Comparison of ENCODE assay signal across 13 cellular contexts in the genomic region with DNA sequence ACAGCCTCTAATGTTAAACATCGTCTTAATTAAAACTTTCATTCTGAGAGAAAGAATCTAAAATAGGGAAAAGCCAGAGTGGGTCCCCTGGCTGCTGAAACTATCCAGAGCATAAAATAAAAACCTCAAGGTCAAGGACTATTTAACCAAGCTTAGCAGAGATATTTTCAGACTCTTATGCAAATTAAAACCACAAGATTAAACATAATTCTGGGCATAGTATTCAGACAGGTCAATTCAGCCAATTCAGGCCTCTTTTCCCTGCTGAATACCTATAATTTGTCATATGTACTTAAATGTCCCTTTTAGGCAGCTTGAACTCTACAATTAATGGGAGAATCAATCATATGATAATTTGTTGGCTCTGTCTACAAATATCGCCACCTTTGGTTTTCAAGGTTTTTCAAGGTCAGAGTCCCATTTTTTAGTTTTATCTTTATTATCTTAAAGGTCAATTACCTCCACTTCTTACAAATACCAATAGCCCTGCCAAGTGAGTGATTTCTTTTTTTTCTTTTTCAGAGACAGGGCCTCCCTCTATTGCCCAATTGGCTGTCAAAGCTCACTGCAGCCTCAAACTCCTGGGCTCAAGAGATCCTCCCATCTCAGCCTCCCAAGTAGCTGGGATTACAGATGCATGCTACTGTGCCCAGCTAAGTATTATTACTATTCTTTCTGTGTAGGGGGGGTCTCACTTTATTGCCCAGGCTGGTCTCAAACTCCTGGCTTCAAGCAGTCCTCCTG.
A peak's percentile ranks its signal among the peaks of the same experiment; 100 is the strongest.
DNase-seq lines count a peak whose midpoint lies in the region; ATAC-seq, FAIRE-seq and TF ChIP-seq lines count a peak whose summit lies in the region.
"Had no signal": no experiment of that assay in that cellular context is flagged by ENCODE, and none has a peak within 500 bp of the region (broad histone marks: within the 10 kb centered on the region; RNA-seq: fewer than 3 reads in every experiment).

No MANE protein-coding gene starts in this region.

- H3K4me3 ChIP-seq in DOHH2 (ENCODE audit: low read length) (no peak overlapping the region), fibroblast of lung (replicated peaks in 1 of 4; ENCODE audit: control extremely low read depth in 1 of 4, insufficient read depth in 1 of 4, low read depth in 3 of 4, low read length in 4 of 4) (no peak overlapping the region), gastroesophageal sphincter (no peak overlapping the region)
- H3K4me3 ChIP-seq: tibial artery had no signal

- TF ChIP-seq CTCF in DOHH2 (IDR thresholded peaks at IDR 0.05; ENCODE audit: low read depth, low read length, poor library complexity, severe bottlenecking), result no peak
- no peak for TF ChIP-seq CTCF in fibroblast of lung (conservative IDR thresholded peaks at IDR 0.05 in 1 of 2, IDR thresholded peaks at IDR 0.05 in 1 of 2; ENCODE audit: low read depth in 1 of 2, low read length in 2 of 2)
- no peak for TF ChIP-seq CTCF in gastroesophageal sphincter (IDR thresholded peaks at IDR 0.05)

- H3K36me3 ChIP-seq in DOHH2 (ENCODE audit: control insufficient read depth, low read length), result no peaks in the 10 kb centered on the region
- no peaks in the 10 kb centered on the region for H3K36me3 ChIP-seq in fibroblast of lung (ENCODE audit: control insufficient read depth, insufficient read depth, low read length)
- no peaks in the 10 kb centered on the region for H3K36me3 ChIP-seq in gastroesophageal sphincter
- H3K36me3 ChIP-seq: tibial artery had no signal

- H3K9me3 ChIP-seq in DOHH2 (ENCODE audit: control insufficient read depth, insufficient read depth, low read length) (no peaks in the 10 kb centered on the region), fibroblast of lung (ENCODE audit: control insufficient read depth, insufficient read depth, low read depth, low read length) (no peaks in the 10 kb centered on the region), gastroesophageal sphincter (no peaks in the 10 kb centered on the region)
- H3K9me3 ChIP-seq: tibial artery had no signal

- H3K4me2 ChIP-seq in DOHH2 (ENCODE audit: low read length) (peak overlapping the region; percentile 35), fibroblast of lung (ENCODE audit: extremely low read depth, insufficient read depth, low read length) (no peak overlapping the region)

- DNase-seq in fibroblast of lung (ENCODE audit: low read depth in 2 of 2) (peak; percentile 37 to 85), RCC 7860 (ENCODE audit: low spot score) (no peak), dedifferentiated amniotic fluid mesenchymal stem cell (ENCODE audit: extremely low spot score) (no peak)
- DNase-seq: activated T-cell treated with anti-CD3 and anti-CD28 coated beads, Interleukin-2, amount 50 U/mL, for 72 hours; DND-41; NCI-H1436 treated with DMSO at 0.1 percent for 48 hours; tibial artery had no signal

- no peak for FAIRE-seq in RCC 7860 (lab: Jason Lieb, UNC)
- FAIRE-seq: HTR-8/SVneo had no signal

- H4K20me1 ChIP-seq in DOHH2 (ENCODE audit: control insufficient read depth, insufficient read depth, low read depth, low read length) (no peaks in the 10 kb centered on the region), fibroblast of lung (ENCODE audit: control insufficient read depth, extremely low read depth, insufficient read depth, low read length) (no peaks in the 10 kb centered on the region)

- 54 to 60% methylated on average over 2 of the region's 2 CpGs for WGBS in gastroesophageal sphincter (ENCODE audit: low coverage in 1 of 2), 2 donors

- H3K27me3 ChIP-seq in DOHH2 (ENCODE audit: control insufficient read depth, low read length) (no peaks in the 10 kb centered on the region), fibroblast of lung (ENCODE audit: control insufficient read depth, insufficient read depth, low read length) (no peaks in the 10 kb centered on the region), gastroesophageal sphincter (no peaks in the 10 kb centered on the region)
- H3K27me3 ChIP-seq: tibial artery had no signal

- H2AFZ ChIP-seq in fibroblast of lung (ENCODE audit: low read length), result no peak overlapping the region

- no peak for TF ChIP-seq POLR2A in gastroesophageal sphincter (IDR thresholded peaks at IDR 0.05)

- peak; percentile 70 for ATAC-seq in GM21447 (IDR thresholded peaks at IDR 0.05; ENCODE audit: unreplicated experiment)
- ATAC-seq in HG03571 (IDR thresholded peaks at IDR 0.05; ENCODE audit: unreplicated experiment), result peak; percentile 82
- ATAC-seq in gastroesophageal sphincter, result no peak
- no peak for ATAC-seq in HG03442 (IDR thresholded peaks at IDR 0.05; ENCODE audit: unreplicated experiment)
- ATAC-seq: activated T-cell treated with anti-CD3 and anti-CD28 coated beads, Interleukin-2, amount 50 U/mL, for 72 hours had no signal

- no peaks in the 10 kb centered on the region for H3K9me2 ChIP-seq in DOHH2 (replicated peaks; ENCODE audit: control insufficient read depth, low read length)

- H3K9ac ChIP-seq in fibroblast of lung (ENCODE audit: insufficient read depth, low read length), result no peak overlapping the region

- H3K79me2 ChIP-seq in DOHH2 (ENCODE audit: control insufficient read depth, low read length) (no peaks in the 10 kb centered on the region), fibroblast of lung (ENCODE audit: control insufficient read depth, insufficient read depth, low read length) (no peaks in the 10 kb centered on the region)

- H3F3A ChIP-seq in DOHH2 (ENCODE audit: control insufficient read depth, insufficient read depth), result no peaks in the 10 kb centered on the region

- H3K27ac ChIP-seq in DOHH2 (ENCODE audit: low read depth, low read length) (no peak overlapping the region), fibroblast of lung (ENCODE audit: insufficient read depth, low read length) (no peak overlapping the region), gastroesophageal sphincter (no peak overlapping the region)
- H3K27ac ChIP-seq: tibial artery had no signal

- TF ChIP-seq EP300 in gastroesophageal sphincter (IDR thresholded peaks at IDR 0.05), result no peak

- H3K4me1 ChIP-seq in DOHH2 (ENCODE audit: control insufficient read depth, low read length) (peaks cover 12% of the 10 kb centered on the region), fibroblast of lung (ENCODE audit: control insufficient read depth, extremely low read depth, insufficient read depth, low read length) (no peaks in the 10 kb centered on the region), gastroesophageal sphincter (no peaks in the 10 kb centered on the region)
- H3K4me1 ChIP-seq: tibial artery had no signal

Comparison
In these comparisons a context has a peak if more than half of its experiments do, and no peak if none do; other contexts are left out.
1. ATAC-seq: peak in GM21447 (single experiment) and HG03571 (single experiment); none in gastroesophageal sphincter (single experiment) and HG03442 (single experiment).
2. DNase-seq: peak in fibroblast of lung (2 of 2); none in RCC 7860 (single experiment) and dedifferentiated amniotic fluid mesenchymal stem cell (single experiment).